Comparison of ENCODE assay signal across 8 cellular contexts in genomic region chr12:108562348-108563134, GRCh38. TPM values are rescaled to one million over a fixed set of nuclear protein-coding genes. Genes with fewer than 3 reads are reported as not detected.
DNase-seq lines count a peak whose midpoint lies in the region; ATAC-seq and TF ChIP-seq lines count a peak whose summit lies in the region.

ISCU (plus strand) TSS chr12:108562596; CDS start chr12:108562623, 27 bp downstream.

- H3K4me3 Mint-ChIP-seq in CD4-positive, alpha-beta T cell: peak within 1 kb of the TSS; percentile 99
- peak within 1 kb of the TSS; percentile 100 for H3K4me3 Mint-ChIP-seq in activated CD4-positive, alpha-beta memory T cell treated with anti-CD3 and anti-CD28 coated beads for 36 hours

- CTCF ChIA-PET in CD4-positive, alpha-beta T cell (lab: Charles Lee): interaction anchor here (0.6 to 9.8 kb wide), 5 partner anchors 55 to 388 kb away, joined by 3 to 102 read pairs (median 3); partner anchors contain the start of gene SELPLG
- CTCF ChIA-PET in activated CD4-positive, alpha-beta memory T cell treated with anti-CD3 and anti-CD28 coated beads for 36 hours (lab: Charles Lee): interaction anchor here (0.7 to 18.8 kb wide), 15 partner anchors 10 to 388 kb away, joined by 3 to 472 read pairs (median 4); partner anchors contain the start of gene SELPLG

- no peaks in the 10 kb centered on the region for H3K9me3 Mint-ChIP-seq in CD4-positive, alpha-beta T cell
- no peaks in the 10 kb centered on the region for H3K9me3 Mint-ChIP-seq in activated CD4-positive, alpha-beta memory T cell treated with anti-CD3 and anti-CD28 coated beads for 36 hours

- H3K36me3 ChIP-seq in liver (ENCODE audit: control insufficient read depth in 4 of 4, insufficient read depth in 3 of 4, low read depth in 1 of 4, low read length in 3 of 4): peaks cover 0 to 16% (median 14%) of the 10 kb centered on the region in 4 donors

- ATAC-seq in CD4-positive, alpha-beta T cell (ENCODE audit: poor library complexity): peak; percentile 63
- peak; percentile 57 for ATAC-seq in GM19455 (IDR thresholded peaks at IDR 0.05; ENCODE audit: unreplicated experiment)

- peak within 1 kb of the TSS; percentile 66 to 98 for H3K9ac ChIP-seq in liver (ENCODE audit: low read depth in 1 of 2, low read length in 2 of 2)

- H3K27ac Mint-ChIP-seq in CD4-positive, alpha-beta T cell: peak within 1 kb of the TSS; percentile 96
- H3K27ac Mint-ChIP-seq in activated CD4-positive, alpha-beta memory T cell treated with anti-CD3 and anti-CD28 coated beads for 36 hours: peak within 1 kb of the TSS; percentile 99

- H3K36me3 Mint-ChIP-seq in CD4-positive, alpha-beta T cell (ENCODE audit: low read depth): peaks cover 76% of the 10 kb centered on the region
- H3K36me3 Mint-ChIP-seq in activated CD4-positive, alpha-beta memory T cell treated with anti-CD3 and anti-CD28 coated beads for 36 hours: peaks cover 41% of the 10 kb centered on the region

- under 1% methylated on average over 72 of the region's 72 CpGs for WGBS in liver

- H3K4me1 Mint-ChIP-seq in CD4-positive, alpha-beta T cell (ENCODE audit: low read depth): peaks cover 74% of the 10 kb centered on the region
- peaks cover 57% of the 10 kb centered on the region for H3K4me1 Mint-ChIP-seq in activated CD4-positive, alpha-beta memory T cell treated with anti-CD3 and anti-CD28 coated beads for 36 hours (ENCODE audit: low read depth)

- TF ChIP-seq RAD21 in liver (IDR thresholded peaks at IDR 0.05): no peak

- no peaks in the 10 kb centered on the region for H3K27me3 Mint-ChIP-seq in CD4-positive, alpha-beta T cell
- H3K27me3 Mint-ChIP-seq in activated CD4-positive, alpha-beta memory T cell treated with anti-CD3 and anti-CD28 coated beads for 36 hours: no peaks in the 10 kb centered on the region

- intact Hi-C loops in CD4-positive, alpha-beta T cell (cut with DNase I, micrococcal nuclease): loop anchor here (1.0 to 5.0 kb wide), 13 partner anchors 45 to 875 kb away; partner anchors contain the start of genes SELPLG (in 2 of the 2), SSH1 (in 2 of the 2), ALKBH2 (in 1 of the 2) and CORO1C (in 1 of the 2)
- intact Hi-C loops in activated CD4-positive, alpha-beta memory T cell treated with anti-CD3 and anti-CD28 coated beads for 36 hours (cut with micrococcal nuclease): loop anchor here (1.0 to 10.0 kb wide), 11 partner anchors 56 to 536 kb away; partner anchors contain the start of genes SELPLG, SSH1 and USP30

- H3K4me3 ChIP-seq in liver (ENCODE audit: low read depth in 1 of 3, low read length in 3 of 3): peak within 1 kb of the TSS; percentile 77 to 97 (median 95)

- POLR2A ChIA-PET in CD4-positive, alpha-beta T cell (lab: Charles Lee): interaction anchor here (0.6 to 8.0 kb wide), 28 partner anchors 13 to 1606 kb away, joined by 3 to 164 read pairs (median 5); partner anchors contain the start of genes ANKRD13A, FICD, MMAB and MVK
- POLR2A ChIA-PET in activated CD4-positive, alpha-beta memory T cell treated with anti-CD3 and anti-CD28 coated beads for 36 hours (lab: Charles Lee): interaction anchor here (0.8 to 7.0 kb wide), 10 partner anchors 11 to 295 kb away, joined by 3 to 66 read pairs (median 4); partner anchors contain the start of genes SELPLG and SSH1

- H3K9me3 ChIP-seq in CD4-positive, alpha-beta T cell (ENCODE audit: control insufficient read depth, low read length): no peaks in the 10 kb centered on the region
- H3K9me3 ChIP-seq in liver (ENCODE audit: control insufficient read depth in 4 of 4, low read length in 3 of 4): no peaks in the 10 kb centered on the region

- TF ChIP-seq CTCF in CD4-positive, alpha-beta T cell (IDR thresholded peaks at IDR 0.05): no peak
- TF ChIP-seq CTCF in liver (IDR thresholded peaks at IDR 0.05; ENCODE audit: low read depth, low read length, missing input control): no peak

- peak; percentile 97 to 100 (median 99) for DNase-seq in CD4-positive, alpha-beta T cell
- peak; percentile 99 for DNase-seq in HK-2 (ENCODE audit: unreplicated experiment)
- DNase-seq in NCI-H82 treated with DMSO at 0.1 percent for 48 hours (lab: John Stamatoyannopoulos, UW; ENCODE audit: unreplicated experiment): peak; percentile 92
- peak; percentile 99 for DNase-seq in activated CD4-positive, alpha-beta memory T cell treated with anti-CD3 and anti-CD28 coated beads for 36 hours
- DNase-seq in dermis microvascular lymphatic vessel endothelial cell (ENCODE audit: low read depth in 2 of 2): peak; percentile 90 to 97
- peak; percentile 99 for DNase-seq in stimulated activated CD4-positive, alpha-beta T cell treated with anti-CD3 and anti-CD28 coated beads, Interleukin-4, amount 100 ng/mL, for 1 hour

- H3K27me3 ChIP-seq in CD4-positive, alpha-beta T cell (ENCODE audit: control insufficient read depth, insufficient read depth, low read length): no peaks in the 10 kb centered on the region
- no peaks in the 10 kb centered on the region for H3K27me3 ChIP-seq in liver (ENCODE audit: control insufficient read depth in 4 of 4, insufficient read depth in 4 of 4, low read length in 3 of 4)

- peak within 1 kb of the TSS; percentile 94 for H3K27ac ChIP-seq in CD4-positive, alpha-beta T cell (ENCODE audit: low read depth, low read length)
- peak within 1 kb of the TSS; percentile 85 to 94 for H3K27ac ChIP-seq in liver (ENCODE audit: low read depth in 1 of 2, low read length in 2 of 2)

- H3K4me1 ChIP-seq in liver (ENCODE audit: control insufficient read depth in 4 of 4, insufficient read depth in 4 of 4, low read length in 3 of 4): peaks cover 8 to 50% (median 44%) of the 10 kb centered on the region in 4 donors

TF ChIP-seq in liver, 16 proteins besides CTCF, POLR2A, EP300 and RAD21:
- TF ChIP-seq JUND (IDR thresholded peaks at IDR 0.05): no peak
- peak; percentile 95 for TF ChIP-seq YY1 (IDR thresholded peaks at IDR 0.05)
- TF ChIP-seq ZBTB33 (IDR thresholded peaks at IDR 0.05): no peak
- TF ChIP-seq SP1 (IDR thresholded peaks at IDR 0.05): peak; percentile 67
- TF ChIP-seq RXRA (IDR thresholded peaks at IDR 0.05): peak; percentile 18 to 31
- no peak for TF ChIP-seq ATF3 (IDR thresholded peaks at IDR 0.05)
- peak; percentile 25 for TF ChIP-seq MAX (IDR thresholded peaks at IDR 0.05)
- peak; percentile 16 to 42 for TF ChIP-seq HNF4A (conservative IDR thresholded peaks at IDR 0.05)
- TF ChIP-seq GABPA (IDR thresholded peaks at IDR 0.05 in 1 of 2, conservative IDR thresholded peaks at IDR 0.05 in 1 of 2): peak in 1 of 2 donors; percentile 30
- peak; percentile 48 for TF ChIP-seq REST (IDR thresholded peaks at IDR 0.05)

RNA-seq across cellular contexts. Expression of gene ISCU, which starts in this region (rescaled TPM):
- 100 to 1,000 TPM; 269 to 270 TPM for total RNA-seq in CD4-positive, alpha-beta T cell
- 10 to 100 TPM; 88.6 to 94.3 TPM for total RNA-seq in activated CD4-positive, alpha-beta memory T cell treated with anti-CD3 and anti-CD28 coated beads for 36 hours
- total RNA-seq in dermis microvascular lymphatic vessel endothelial cell: 50.7 and 67.9 TPM in 2 replicates
- total RNA-seq in liver: 10 to 100 TPM; 42.3 to 75.6 TPM
- 10 to 100 TPM; 52.0 to 85.9 TPM for polyA plus RNA-seq in liver

Comparison
In these comparisons a context has a peak if more than half of its experiments do, and no peak if none do; other contexts are left out.
1. Peak in every context shown above with its lines: DNase-seq, ATAC-seq, H3K4me3 ChIP-seq and H3K27ac ChIP-seq.